ENCODE assay signal across 15 cellular contexts in the genomic region with DNA sequence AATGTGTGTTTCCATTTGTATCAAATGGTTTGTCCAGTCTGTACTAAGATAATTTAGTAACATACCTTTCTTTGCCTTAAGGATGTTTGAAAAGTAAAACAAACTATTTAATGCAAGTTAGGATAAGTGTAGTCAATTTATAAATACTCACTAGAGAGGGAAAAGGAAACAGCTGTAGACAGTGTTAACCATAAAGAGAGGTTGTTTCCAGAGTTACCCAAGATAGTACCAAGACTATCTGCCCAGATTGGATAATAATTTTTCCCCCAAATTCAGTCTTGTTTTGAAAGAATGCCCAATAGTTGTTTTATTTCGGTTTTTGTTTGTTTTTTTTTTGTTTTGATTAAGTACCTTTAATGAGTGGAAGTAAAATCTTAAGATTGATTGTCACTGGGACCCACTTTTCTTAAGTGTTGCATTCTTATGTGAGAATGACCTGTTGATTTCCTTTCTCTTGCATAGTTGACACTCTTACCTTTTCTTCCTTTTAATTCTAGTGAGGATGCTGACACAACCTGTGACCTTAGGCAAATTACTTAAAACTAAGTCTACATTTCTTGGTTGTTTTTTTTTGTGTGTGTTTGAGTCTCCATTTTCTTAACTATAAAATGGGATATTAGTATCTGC. TPM values are rescaled to one million over a fixed set of nuclear protein-coding genes. Genes with fewer than 3 reads are reported as not detected.
DNase-seq lines count a peak whose midpoint lies in the region; ATAC-seq and TF ChIP-seq lines count a peak whose summit lies in the region.
"Had no signal": no experiment of that assay in that cellular context is flagged by ENCODE, and none has a peak within 500 bp of the region (broad histone marks: within the 10 kb centered on the region; RNA-seq: fewer than 3 reads in every experiment).

No MANE protein-coding gene starts in this region.

- H3K4me1 ChIP-seq in HEK293 (ENCODE audit: control insufficient read depth, insufficient read depth, low read length) (peaks cover 4% of the 10 kb centered on the region), mucosa of descending colon (ENCODE audit: low read depth) (peaks cover 15% of the 10 kb centered on the region)

- H3K4me3 Mint-ChIP-seq in T-helper 2 cell treated with Interferon-gamma antibody and Interleukin-4, amounts not matched to agents 5 μg/mL and 100 μg/mL, for 36 hours: no peak overlapping the region
- H3K4me3 Mint-ChIP-seq in WTC11: peak overlapping the region; percentile 38
- peak overlapping the region; percentile 8 for H3K4me3 Mint-ChIP-seq in natural killer cell

- H3K36me3 ChIP-seq in HEK293 (ENCODE audit: control insufficient read depth in 2 of 2, insufficient read depth in 1 of 2, low read length in 2 of 2): no peaks in the 10 kb centered on the region
- H3K36me3 ChIP-seq in mucosa of descending colon (ENCODE audit: low read depth): no peaks in the 10 kb centered on the region
- H3K36me3 ChIP-seq: ovary, thyroid gland had no signal

- CTCF ChIA-PET in HEK293 (lab: Yijun Ruan, JAX) (interaction anchor here (0.6 to 1.6 kb wide), 2 partner anchors 24 to 64 kb away, joined by 4 to 5 read pairs; no protein-coding TSS in a partner anchor), WTC11 (lab: Charles Lee) (interaction anchor here (1.0 to 1.3 kb wide), 3 partner anchors 11 to 25 kb away, joined by 3 to 6 read pairs (median 3); a partner anchor contains a TSS)

- intact Hi-C loops in natural killer cell (cut with micrococcal nuclease): loop anchor here (2.0 kb wide), 1 partner anchor 13 kb away; no protein-coding TSS in a partner anchor
- intact Hi-C loops in mucosa of descending colon (cut with DNase I, micrococcal nuclease): no loop called here

- TF ChIP-seq CTCF in HEK293 (tag by site-specific recombination; IDR thresholded peaks at IDR 0.05) (no peak), WTC11 (IDR thresholded peaks at IDR 0.05) (no peak), natural killer cell (IDR thresholded peaks at IDR 0.05) (no peak), mucosa of descending colon (IDR thresholded peaks at IDR 0.05) (no peak)

- POLR2A ChIA-PET in HEK293 (lab: Yijun Ruan, JAX): no interaction called here
- POLR2A ChIA-PET in WTC11 (lab: Charles Lee): interaction anchor here (0.5 to 4.0 kb wide), 2 partner anchors 12 to 460 kb away, joined by 3 to 16 read pairs; a partner anchor contains a TSS

- peak overlapping the region; percentile 7 for H3K27ac Mint-ChIP-seq in T-helper 2 cell treated with Interferon-gamma antibody and Interleukin-4, amounts not matched to agents 5 μg/mL and 100 μg/mL, for 36 hours
- H3K27ac Mint-ChIP-seq in WTC11 (peak overlapping the region; percentile 97), natural killer cell (peak overlapping the region; percentile 4 to 66)
- H3K27ac Mint-ChIP-seq: activated naive CD8-positive, alpha-beta T cell treated with anti-CD3 and anti-CD28 coated beads, Interleukin-2, amount 10 ng/mL, durations not matched to agents 7 days and 5 days had no signal

- H3K9me3 Mint-ChIP-seq in T-helper 2 cell treated with Interferon-gamma antibody and Interleukin-4, amounts not matched to agents 5 μg/mL and 100 μg/mL, for 36 hours: no peaks in the 10 kb centered on the region
- H3K9me3 Mint-ChIP-seq in WTC11 (no peaks in the 10 kb centered on the region), natural killer cell (no peaks in the 10 kb centered on the region)
- H3K9me3 Mint-ChIP-seq: activated naive CD8-positive, alpha-beta T cell treated with anti-CD3 and anti-CD28 coated beads, Interleukin-2, amount 10 ng/mL, durations not matched to agents 7 days and 5 days had no signal

- DNase-seq in T-helper 2 cell treated with Interferon-gamma antibody and Interleukin-4, amounts not matched to agents 5 μg/mL and 100 μg/mL, for 36 hours (ENCODE audit: low spot score): no peak
- DNase-seq in T-helper 2 cell (no peak), WTC11 (ENCODE audit: low spot score) (no peak), natural killer cell (no peak), NCI-H524 (lab: John Stamatoyannopoulos, UW) (no peak), mucosa of descending colon (no peak)
- DNase-seq: activated naive CD8-positive, alpha-beta T cell treated with anti-CD3 and anti-CD28 coated beads, Interleukin-2, amount 10 ng/mL, durations not matched to agents 7 days and 5 days; GM23248; NCI-H1092 treated with DMSO at 0.1 percent for 48 hours; ovary; T-helper 9 cell; thyroid gland had no signal

- H3K9me3 ChIP-seq in HEK293 (ENCODE audit: control insufficient read depth, insufficient read depth, low read depth, low read length) (no peaks in the 10 kb centered on the region), mucosa of descending colon (no peaks in the 10 kb centered on the region)
- H3K9me3 ChIP-seq: ovary, thyroid gland had no signal

- H3K4me3 ChIP-seq in HEK293 (ENCODE audit: low read depth, low read length) (no peak overlapping the region), mucosa of descending colon (no peak overlapping the region)
- H3K4me3 ChIP-seq: GM23248, ovary, thyroid gland had no signal

- no peak overlapping the region for H3K27ac ChIP-seq in HEK293 (ENCODE audit: extremely low read depth, low read depth, low read length)
- H3K27ac ChIP-seq: 22Rv1, GM23248, ovary had no signal

- no peaks in the 10 kb centered on the region for H3K27me3 Mint-ChIP-seq in T-helper 2 cell treated with Interferon-gamma antibody and Interleukin-4, amounts not matched to agents 5 μg/mL and 100 μg/mL, for 36 hours (ENCODE audit: low read depth)
- no peaks in the 10 kb centered on the region for H3K27me3 Mint-ChIP-seq in WTC11 (ENCODE audit: low read depth)
- no peaks in the 10 kb centered on the region for H3K27me3 Mint-ChIP-seq in natural killer cell (ENCODE audit: low read depth in 2 of 2)
- H3K27me3 Mint-ChIP-seq: activated naive CD8-positive, alpha-beta T cell treated with anti-CD3 and anti-CD28 coated beads, Interleukin-2, amount 10 ng/mL, durations not matched to agents 7 days and 5 days had no signal

- H3K36me3 Mint-ChIP-seq in T-helper 2 cell treated with Interferon-gamma antibody and Interleukin-4, amounts not matched to agents 5 μg/mL and 100 μg/mL, for 36 hours (ENCODE audit: low read depth): peaks cover 17% of the 10 kb centered on the region
- peaks cover 7% of the 10 kb centered on the region; the same call in 1 of the 2 replicates for H3K36me3 Mint-ChIP-seq in WTC11
- no peaks in the 10 kb centered on the region for H3K36me3 Mint-ChIP-seq in natural killer cell

- H3K4me1 Mint-ChIP-seq in T-helper 2 cell treated with Interferon-gamma antibody and Interleukin-4, amounts not matched to agents 5 μg/mL and 100 μg/mL, for 36 hours (ENCODE audit: low read depth): peaks cover 24% of the 10 kb centered on the region
- H3K4me1 Mint-ChIP-seq in WTC11 (peaks cover 91% of the 10 kb centered on the region), natural killer cell (peaks cover 26 to 54% of the 10 kb centered on the region in 2 donors)

- ATAC-seq in WTC11 (peak; percentile 38), natural killer cell (peak; percentile 80 to 92 (median 88)), GM18519 (IDR thresholded peaks at IDR 0.05; ENCODE audit: low FRiP score, unreplicated experiment) (no peak), mucosa of descending colon (no peak)

TF ChIP-seq in HEK293, 187 proteins besides CTCF, POLR2A, EP300 and RAD21 (continues in another document):
- no peak for TF ChIP-seq ZNF473 (tag by site-specific recombination; IDR thresholded peaks at IDR 0.05)
- no peak for TF ChIP-seq ZNF157 (tag by site-specific recombination; IDR thresholded peaks at IDR 0.05)
- TF ChIP-seq PRDM1 (tag by site-specific recombination; IDR thresholded peaks at IDR 0.05): peak; percentile 21; the same call in 1 of the 2 replicates
- peak; percentile 60; the same call in 1 of the 2 replicates for TF ChIP-seq SCRT1 (tag by site-specific recombination; IDR thresholded peaks at IDR 0.05; ENCODE audit: borderline replicate concordance)
- TF ChIP-seq SCRT2 (tag by site-specific recombination; IDR thresholded peaks at IDR 0.05): peak; percentile 77
- TF ChIP-seq, protein P1, sequence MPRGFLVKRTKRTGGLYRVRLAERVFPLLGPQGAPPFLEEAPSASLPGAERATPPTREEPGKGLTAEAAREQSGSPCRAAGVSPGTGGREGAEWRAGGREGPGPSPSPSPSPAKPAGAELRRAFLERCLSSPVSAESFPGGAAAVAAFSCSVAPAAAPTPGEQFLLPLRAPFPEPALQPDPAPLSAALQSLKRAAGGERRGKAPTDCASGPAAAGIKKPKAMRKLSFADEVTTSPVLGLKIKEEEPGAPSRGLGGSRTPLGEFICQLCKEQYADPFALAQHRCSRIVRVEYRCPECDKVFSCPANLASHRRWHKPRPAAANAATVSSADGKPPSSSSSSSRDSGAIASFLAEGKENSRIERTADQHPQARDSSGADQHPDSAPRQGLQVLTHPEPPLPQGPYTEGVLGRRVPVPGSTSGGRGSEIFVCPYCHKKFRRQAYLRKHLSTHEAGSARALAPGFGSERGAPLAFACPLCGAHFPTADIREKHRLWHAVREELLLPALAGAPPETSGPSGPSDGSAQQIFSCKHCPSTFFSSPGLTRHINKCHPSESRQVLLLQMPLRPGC (tag by site-specific recombination; IDR thresholded peaks at IDR 0.05): no peak

TF ChIP-seq in WTC11, 78 proteins besides CTCF, POLR2A, EP300 and RAD21:
- TF ChIP-seq SMAD3 (CRISPR knock-in tag; IDR thresholded peaks at IDR 0.05; ENCODE audit: borderline replicate concordance): no peak
- TF ChIP-seq MXD4 (CRISPR knock-in tag; IDR thresholded peaks at IDR 0.05; ENCODE audit: borderline replicate concordance): no peak
- TF ChIP-seq TP53 (CRISPR knock-in tag; IDR thresholded peaks at IDR 0.05): no peak

RNA-seq across cellular contexts. Expression of a gene that starts 12.8 kb away (rescaled TPM):
- total RNA-seq in WTC11 (2021) (72.6 to 93.4 TPM (median 83.9 TPM) in 3 replicates), natural killer cell (10 to 100 TPM; 87.9 to 93.4 (median 91.7) TPM), mucosa of descending colon (100 to 1,000 TPM in 2 of 3 donors, 10 to 100 TPM in 1; 84.0 to 150 (median 120) TPM)

RNA-seq across cellular contexts. Expression of a gene that starts 55.4 kb away (rescaled TPM):
- 0.73 to 1.5 TPM (median 0.79 TPM) in 3 replicates for total RNA-seq in WTC11 (2021)
- total RNA-seq in natural killer cell: not detected
- total RNA-seq in mucosa of descending colon: under 1 TPM; 0.67 to 0.96 (median 0.85) TPM

Comparison
In these comparisons a context has a peak if more than half of its experiments do, and no peak if none do; other contexts are left out.
1. H3K27ac Mint-ChIP-seq: peak in every context shown above with its lines; median percentile 97 in WTC11; 35 in natural killer cell; 7 in T-helper 2 cell treated with Interferon-gamma antibody and Interleukin-4, amounts not matched to agents 5 μg/mL and 100 μg/mL, for 36 hours.
2. ATAC-seq: peak in WTC11 (single experiment) and natural killer cell (3 of 3); none in GM18519 (single experiment) and mucosa of descending colon (single experiment).